In genomic region chrX:30713061-30713525, GRCh38 we compare ENCODE assay signal across 8 cellular contexts. TPM values are rescaled to one million over a fixed set of nuclear protein-coding genes. Genes with fewer than 3 reads are reported as not detected.
DNase-seq lines count a peak whose midpoint lies in the region; ATAC-seq and TF ChIP-seq lines count a peak whose summit lies in the region.

No MANE protein-coding gene starts in this region.

- no peaks in the 10 kb centered on the region for H4K20me1 ChIP-seq in DOHH2 (ENCODE audit: control insufficient read depth, insufficient read depth, low read depth, low read length)
- H4K20me1 ChIP-seq in OCI-LY1 (ENCODE audit: insufficient read depth, low read length) = no peaks in the 10 kb centered on the region

- H3K36me3 ChIP-seq in DOHH2 (ENCODE audit: control insufficient read depth, low read length) = peaks cover 4% of the 10 kb centered on the region
- no peaks in the 10 kb centered on the region for H3K36me3 ChIP-seq in OCI-LY1 (ENCODE audit: insufficient read depth, low read length)

- H3K27me3 ChIP-seq in DOHH2 (ENCODE audit: control insufficient read depth, low read length) (no peaks in the 10 kb centered on the region), OCI-LY1 (ENCODE audit: insufficient read depth, low read length) (no peaks in the 10 kb centered on the region)

- H3K9me3 Mint-ChIP-seq in activated T-helper 1 cell treated with anti-CD3 and anti-CD28 coated beads, Interleukin-12 subunit alpha, Interleukin-12 subunit beta, Interleukin-2, Interleukin-4 antibody, amounts not matched to agents 30 ng/mL and 10 ng/mL and 1 ng/mL, durations not matched to agents 14 hours and 24 hours and 36 hours = no peaks in the 10 kb centered on the region

- H3K27ac ChIP-seq in DOHH2 (ENCODE audit: low read depth, low read length) = no peak overlapping the region
- no peak overlapping the region for H3K27ac ChIP-seq in OCI-LY1 (ENCODE audit: low read depth, low read length, poor library complexity, severe bottlenecking)

- H3K36me3 Mint-ChIP-seq in activated T-helper 1 cell treated with anti-CD3 and anti-CD28 coated beads, Interleukin-12 subunit alpha, Interleukin-12 subunit beta, Interleukin-2, Interleukin-4 antibody, amounts not matched to agents 30 ng/mL and 10 ng/mL and 1 ng/mL, durations not matched to agents 14 hours and 24 hours and 36 hours (ENCODE audit: low read depth) = peaks cover 51% of the 10 kb centered on the region

- DNase-seq in activated T-helper 1 cell treated with anti-CD3 and anti-CD28 coated beads, Interleukin-12 subunit alpha, Interleukin-12 subunit beta, Interleukin-2, Interleukin-4 antibody, amounts not matched to agents 30 ng/mL and 10 ng/mL and 1 ng/mL, durations not matched to agents 14 hours and 24 hours and 36 hours (ENCODE audit: low spot score) = peak; percentile 31
- DNase-seq in globus pallidus (ENCODE audit: low spot score) (peak; percentile 35), sciatic nerve (ENCODE audit: low spot score) (peak; percentile 63), NCI-H446 treated with DMSO at 0.1 percent for 48 hours (lab: John Stamatoyannopoulos, UW) (no peak)

- peak overlapping the region; percentile 85 for H3K27ac Mint-ChIP-seq in activated T-helper 1 cell treated with anti-CD3 and anti-CD28 coated beads, Interleukin-12 subunit alpha, Interleukin-12 subunit beta, Interleukin-2, Interleukin-4 antibody, amounts not matched to agents 30 ng/mL and 10 ng/mL and 1 ng/mL, durations not matched to agents 14 hours and 24 hours and 36 hours

- peak; percentile 93 for ATAC-seq in GM19463 (IDR thresholded peaks at IDR 0.05; ENCODE audit: unreplicated experiment)
- peak; percentile 82 for ATAC-seq in HG03457 (IDR thresholded peaks at IDR 0.05; ENCODE audit: unreplicated experiment)
- peak; percentile 65 for ATAC-seq in sciatic nerve

- no peaks in the 10 kb centered on the region for H3K27me3 Mint-ChIP-seq in activated T-helper 1 cell treated with anti-CD3 and anti-CD28 coated beads, Interleukin-12 subunit alpha, Interleukin-12 subunit beta, Interleukin-2, Interleukin-4 antibody, amounts not matched to agents 30 ng/mL and 10 ng/mL and 1 ng/mL, durations not matched to agents 14 hours and 24 hours and 36 hours (ENCODE audit: insufficient read depth)

- H3F3A ChIP-seq in DOHH2 (ENCODE audit: control insufficient read depth, insufficient read depth) = no peaks in the 10 kb centered on the region
- H3F3A ChIP-seq in OCI-LY1 (ENCODE audit: insufficient read depth, low read length) = no peaks in the 10 kb centered on the region

- intact Hi-C loops in activated T-helper 1 cell treated with anti-CD3 and anti-CD28 coated beads, Interleukin-12 subunit alpha, Interleukin-12 subunit beta, Interleukin-2, Interleukin-4 antibody, amounts not matched to agents 30 ng/mL and 10 ng/mL and 1 ng/mL, durations not matched to agents 14 hours and 24 hours and 36 hours (cut with micrococcal nuclease) = loop anchor here (1.0 to 2.0 kb wide), 9 partner anchors 22 to 386 kb away; partner anchors contain the start of genes TAB3 and TASL
- intact Hi-C loops in sciatic nerve (cut with DNase I) = loop anchor here (1.0 to 10.0 kb wide), 2 partner anchors 28 to 148 kb away; no protein-coding TSS in a partner anchor

- peak overlapping the region; percentile 59 for H3K4me3 Mint-ChIP-seq in activated T-helper 1 cell treated with anti-CD3 and anti-CD28 coated beads, Interleukin-12 subunit alpha, Interleukin-12 subunit beta, Interleukin-2, Interleukin-4 antibody, amounts not matched to agents 30 ng/mL and 10 ng/mL and 1 ng/mL, durations not matched to agents 14 hours and 24 hours and 36 hours

- H3K9me3 ChIP-seq in DOHH2 (ENCODE audit: control insufficient read depth, insufficient read depth, low read length) (no peaks in the 10 kb centered on the region), OCI-LY1 (ENCODE audit: low read length) (no peaks in the 10 kb centered on the region)

- peak; percentile 67 for TF ChIP-seq CTCF in DOHH2 (IDR thresholded peaks at IDR 0.05; ENCODE audit: low read depth, low read length, poor library complexity, severe bottlenecking)
- peak; percentile 65 for TF ChIP-seq CTCF in OCI-LY1 (IDR thresholded peaks at IDR 0.05; ENCODE audit: low read length)

- no peaks in the 10 kb centered on the region for H3K79me2 ChIP-seq in DOHH2 (ENCODE audit: control insufficient read depth, low read length)
- no peaks in the 10 kb centered on the region for H3K79me2 ChIP-seq in OCI-LY1 (ENCODE audit: insufficient read depth, low read length)

- peaks cover 53% of the 10 kb centered on the region for H3K4me1 Mint-ChIP-seq in activated T-helper 1 cell treated with anti-CD3 and anti-CD28 coated beads, Interleukin-12 subunit alpha, Interleukin-12 subunit beta, Interleukin-2, Interleukin-4 antibody, amounts not matched to agents 30 ng/mL and 10 ng/mL and 1 ng/mL, durations not matched to agents 14 hours and 24 hours and 36 hours (ENCODE audit: low read depth)

- H3K4me1 ChIP-seq in DOHH2 (ENCODE audit: control insufficient read depth, low read length) (peaks cover 12% of the 10 kb centered on the region), OCI-LY1 (ENCODE audit: insufficient read depth, low read length, severe bottlenecking) (peaks cover 10% of the 10 kb centered on the region)

- H3K9me2 ChIP-seq in DOHH2 (replicated peaks; ENCODE audit: control insufficient read depth, low read length) (no peaks in the 10 kb centered on the region), OCI-LY1 (ENCODE audit: low read depth, low read length) (no peaks in the 10 kb centered on the region)

- H3K4me3 ChIP-seq in DOHH2 (ENCODE audit: low read length) (no peak overlapping the region), OCI-LY1 (ENCODE audit: low read depth, low read length, poor library complexity, severe bottlenecking) (no peak overlapping the region)

- no peak overlapping the region for H3K9ac ChIP-seq in OCI-LY1 (ENCODE audit: low read length)

- no peak overlapping the region for H2AFZ ChIP-seq in OCI-LY1 (ENCODE audit: low read length)

- 0 out of 2 replicates have a peak overlapping the region, but pooled peaks have one; percentile 19 for H3K4me2 ChIP-seq in DOHH2 (ENCODE audit: low read length)
- H3K4me2 ChIP-seq in OCI-LY1 (ENCODE audit: low read length) = no peak overlapping the region

RNA-seq across cellular contexts. Expression of gene GK, which starts 59.9 kb away (rescaled TPM):
- 71.1 and 77.5 TPM in 2 replicates for total RNA-seq in activated T-helper 1 cell treated with anti-CD3 and anti-CD28 coated beads, Interleukin-12 subunit alpha, Interleukin-12 subunit beta, Interleukin-2, Interleukin-4 antibody, amounts not matched to agents 30 ng/mL and 10 ng/mL and 1 ng/mL, durations not matched to agents 14 hours and 24 hours and 36 hours
- total RNA-seq in sciatic nerve = 20.3 TPM
